ENCODE assay signal across 1 cellular context in genomic region chr1:44775078-44775929, GRCh38.
TF ChIP-seq lines count a peak whose summit lies in the region.

Gene RPS8 (plus strand): TSS chr1:44775540. CDS start chr1:44775597, 57 bp downstream.

TF ChIP-seq in K562, 482 proteins besides CTCF, POLR2A, EP300 and RAD21 (continued from another document):
- TF ChIP-seq CREBBP (IDR thresholded peaks at IDR 0.05; ENCODE audit: low read depth, low read length) (no peak), TEAD2 (tag; IDR thresholded peaks at IDR 0.05) (no peak), LARP7 (IDR thresholded peaks at IDR 0.05) (peak; percentile 97), FOXM1 (IDR thresholded peaks at IDR 0.05; ENCODE audit: low read depth) (peak; percentile 90), FOXM1 (CRISPR knock-in tag; IDR thresholded peaks at IDR 0.05; ENCODE audit: low read depth) (peak; percentile 96; the same call in 1 of the 2 replicates), CBFB (CRISPR knock-in tag; IDR thresholded peaks at IDR 0.05) (peak; percentile 100), MAX (CRISPR knock-in tag; IDR thresholded peaks at IDR 0.05) (peak; percentile 95), SLC30A9 (CRISPR knock-in tag; IDR thresholded peaks at IDR 0.05) (no peak), RFX7 (CRISPR knock-in tag; IDR thresholded peaks at IDR 0.05) (peak; percentile 3; the same call in 1 of the 2 replicates), PHF20 (IDR thresholded peaks at IDR 0.05; ENCODE audit: partially characterized antibody) (peak; percentile 91), CC2D1A (IDR thresholded peaks at IDR 0.05) (peak; percentile 69), GABPB2 (CRISPR knock-in tag; conservative IDR thresholded peaks at IDR 0.05) (no peak; the same call in 1 of the 2 replicates), RBBP5 (IDR thresholded peaks at IDR 0.05; ENCODE audit: borderline replicate concordance, insufficient read depth, low read length, poor library complexity, severe bottlenecking) (peak; percentile 100), CGGBP1 (CRISPR knock-in tag; IDR thresholded peaks at IDR 0.05) (no peak), TOE1 (IDR thresholded peaks at IDR 0.05; ENCODE audit: borderline replicate concordance) (peak; percentile 83), TOE1 (CRISPR knock-in tag; IDR thresholded peaks at IDR 0.05; ENCODE audit: borderline replicate concordance, low read depth) (no peak), ZNF57 (CRISPR knock-in tag; IDR thresholded peaks at IDR 0.05) (peak; percentile 50; the same call in 1 of the 2 replicates), ID3 (CRISPR knock-in tag; IDR thresholded peaks at IDR 0.05) (no peak), ID3 (tag; IDR thresholded peaks at IDR 0.05) (peak; percentile 57), ZNF444 (CRISPR knock-in tag; IDR thresholded peaks at IDR 0.05) (no peak; the same call in 1 of the 2 replicates), ZBTB1 (CRISPR knock-in tag; IDR thresholded peaks at IDR 0.05; ENCODE audit: borderline replicate concordance, low read depth) (no peak), SAFB (IDR thresholded peaks at IDR 0.05; ENCODE audit: borderline replicate concordance, low read depth, low read length) (no peak), TSC22D4 (tag; IDR thresholded peaks at IDR 0.05) (no peak), ZNF316 (IDR thresholded peaks at IDR 0.05) (peak; percentile 99), ZNF561 (CRISPR knock-in tag; conservative IDR thresholded peaks at IDR 0.05) (no peak), ZFX (CRISPR knock-in tag; IDR thresholded peaks at IDR 0.05) (peak; percentile 96), ZNF449 (CRISPR knock-in tag; IDR thresholded peaks at IDR 0.05) (no peak), STAT5A (IDR thresholded peaks at IDR 0.05; ENCODE audit: borderline replicate concordance, low read length) (peak; percentile 8; the same call in 1 of the 2 replicates), SIN3A (IDR thresholded peaks at IDR 0.05; ENCODE audit: borderline replicate concordance in 2 of 2, control insufficient read depth in 1 of 2, low read depth in 2 of 2, low read length in 2 of 2) (peak; percentile 21 to 79; a peak in 2 of 4 replicates), CBX5 (IDR thresholded peaks at IDR 0.05; ENCODE audit: borderline replicate concordance, low read depth) (no peak), CBX2 (IDR thresholded peaks at IDR 0.05; ENCODE audit: insufficient read depth, low read length, poor library complexity, severe bottlenecking) (no peak), MED1 (CRISPR knock-in tag; IDR thresholded peaks at IDR 0.05; ENCODE audit: borderline replicate concordance) (0 out of 2 replicates have a peak, but pooled peaks have one; percentile 18), CREM (IDR thresholded peaks at IDR 0.05; ENCODE audit: low read depth) (peak; percentile 100), SUPT5H (IDR thresholded peaks at IDR 0.05) (peak; percentile 100), ARHGAP35 (IDR thresholded peaks at IDR 0.05; ENCODE audit: partially characterized antibody) (no peak), ILK (tag; IDR thresholded peaks at IDR 0.05; ENCODE audit: borderline replicate concordance, low read depth) (no peak), TARDBP (IDR thresholded peaks at IDR 0.05) (peak; percentile 84), ETV1 (tag; conservative IDR thresholded peaks at IDR 0.05; ENCODE audit: low read depth) (no peak; the same call in 1 of the 2 replicates), RBM25 (IDR thresholded peaks at IDR 0.05; ENCODE audit: low read depth, low read length, severe bottlenecking) (no peak), ZNF311 (CRISPR knock-in tag; IDR thresholded peaks at IDR 0.05) (no peak), ZEB2 (IDR thresholded peaks at IDR 0.05) (peak; percentile 80), DLX4 (CRISPR knock-in tag; IDR thresholded peaks at IDR 0.05) (no peak), ELF1 (tag; IDR thresholded peaks at IDR 0.05) (peak; percentile 62; the same call in 1 of the 2 replicates), U2AF1 (optimal IDR thresholded peaks at IDR 0.05; ENCODE audit: low read depth, low read length) (peak; percentile 96), NCOA1 (IDR thresholded peaks at IDR 0.05; ENCODE audit: low read depth) (peak; percentile 76), HOXB6 (CRISPR knock-in tag; IDR thresholded peaks at IDR 0.05; ENCODE audit: borderline replicate concordance) (no peak), ZNF639 (CRISPR knock-in tag; conservative IDR thresholded peaks at IDR 0.05 in 1 of 2, IDR thresholded peaks at IDR 0.05 in 1 of 2) (no peak; a peak in 2 of 4 replicates), HDAC6 (IDR thresholded peaks at IDR 0.05; ENCODE audit: low read depth, low read length) (0 out of 2 replicates have a peak, but pooled peaks have one; percentile 53), POLR2G (IDR thresholded peaks at IDR 0.05; ENCODE audit: low read depth, low read length) (peak; percentile 100), ZNF165 (CRISPR knock-in tag; IDR thresholded peaks at IDR 0.05; ENCODE audit: borderline replicate concordance) (no peak), ZBTB34 (CRISPR knock-in tag; IDR thresholded peaks at IDR 0.05) (no peak), MTA3 (IDR thresholded peaks at IDR 0.05; ENCODE audit: borderline replicate concordance) (peak; percentile 97), RBM15 (IDR thresholded peaks at IDR 0.05; ENCODE audit: insufficient read depth, low read length) (no peak), TAF7 (tag; IDR thresholded peaks at IDR 0.05) (peak; percentile 98), ZNF512 (tag; IDR thresholded peaks at IDR 0.05) (no peak), SMAD4 (CRISPR knock-in tag; conservative IDR thresholded peaks at IDR 0.05) (peak; percentile 76), TCF3 (CRISPR knock-in tag; IDR thresholded peaks at IDR 0.05) (no peak; the same call in 1 of the 2 replicates), HNRNPH1 (optimal IDR thresholded peaks at IDR 0.05; ENCODE audit: low read depth, low read length) (no peak), HEY1 (CRISPR knock-in tag; IDR thresholded peaks at IDR 0.05; ENCODE audit: borderline replicate concordance) (peak; percentile 27; the same call in 1 of the 2 replicates), ATF6 (CRISPR knock-in tag; IDR thresholded peaks at IDR 0.05) (no peak), ETS1 (conservative IDR thresholded peaks at IDR 0.05; ENCODE audit: control insufficient read depth, low read depth, low read length) (peak; percentile 68; the same call in 1 of the 2 replicates), MIER1 (IDR thresholded peaks at IDR 0.05; ENCODE audit: low read depth) (peak; percentile 71; the same call in 1 of the 2 replicates), HNRNPLL (IDR thresholded peaks at IDR 0.05; ENCODE audit: low read depth, low read length, poor library complexity, severe bottlenecking) (peak; percentile 82), E2F4 (CRISPR knock-in tag; IDR thresholded peaks at IDR 0.05; ENCODE audit: low read depth) (peak; percentile 11; the same call in 1 of the 2 replicates), NFIC (IDR thresholded peaks at IDR 0.05) (peak; percentile 70; the same call in 1 of the 2 replicates), SMC3 (conservative IDR thresholded peaks at IDR 0.05; ENCODE audit: insufficient read depth, low read depth, low read length) (0 out of 2 replicates have a peak, but pooled peaks have one; percentile 1), POU5F1 (IDR thresholded peaks at IDR 0.05; ENCODE audit: borderline replicate concordance, low read depth, low read length, partially characterized antibody) (no peak), CBFA2T3 (IDR thresholded peaks at IDR 0.05) (peak; percentile 46)
TF ChIP-seq in K562: peak in this region for 261.
